Comparison of ENCODE assay signal across 8 cellular contexts in genomic region chr5:146130440-146131045, GRCh38. TPM values are rescaled to one million over a fixed set of nuclear protein-coding genes. Genes with fewer than 3 reads are reported as not detected.
DNase-seq lines count a peak whose midpoint lies in the region; ATAC-seq and TF ChIP-seq lines count a peak whose summit lies in the region.

No MANE protein-coding gene starts in this region.

- H3K9me2 ChIP-seq in SK-N-SH (no peaks in the 10 kb centered on the region), PC-3 (replicated peaks; ENCODE audit: low read length) (no peaks in the 10 kb centered on the region)

- ATAC-seq in SK-N-SH treated with all-trans-retinoic acid at 6 μM for 48 hours (no peak), PC-3 (no peak), GM21717 (IDR thresholded peaks at IDR 0.05; ENCODE audit: unreplicated experiment) (no peak), GM19397 (IDR thresholded peaks at IDR 0.05; ENCODE audit: unreplicated experiment) (no peak)
- no peak for ATAC-seq in stimulated activated naive CD8-positive, alpha-beta T cell treated with anti-CD3 and anti-CD28 coated beads, Interleukin-15, Interleukin-2, amounts not matched to agents 100 U/mL and 50 U/mL, for 24 hours

- TF ChIP-seq CTCF in SK-N-SH (IDR thresholded peaks at IDR 0.05), result peak; percentile 84
- TF ChIP-seq CTCF in PC-3 (conservative IDR thresholded peaks at IDR 0.05; ENCODE audit: low read depth, low read length), result peak; percentile 91
- TF ChIP-seq CTCF in foreskin fibroblast (IDR thresholded peaks at IDR 0.05; ENCODE audit: low read depth, low read length), result peak; percentile 36

- H3K9me3 ChIP-seq in SK-N-SH, result no peaks in the 10 kb centered on the region
- H3K9me3 ChIP-seq in PC-3 (ENCODE audit: low read length), result no peaks in the 10 kb centered on the region

- peak; percentile 67 for TF ChIP-seq RAD21 in SK-N-SH (IDR thresholded peaks at IDR 0.05; ENCODE audit: low read length)

- H4K20me1 ChIP-seq in SK-N-SH (ENCODE audit: insufficient read depth) (no peaks in the 10 kb centered on the region), PC-3 (ENCODE audit: low read length) (no peaks in the 10 kb centered on the region)

- CTCF ChIA-PET in SK-N-SH (lab: Yijun Ruan, JAX) (interaction anchor here (0.6 to 2.9 kb wide), 30 partner anchors 10 to 298 kb away, joined by 3 to 33 read pairs (median 4); no protein-coding TSS in a partner anchor), PC-3 (lab: Charles Lee) (interaction anchor here (0.5 to 1.0 kb wide), 6 partner anchors 15 to 1927 kb away, joined by 3 to 10 read pairs (median 3); no protein-coding TSS in a partner anchor)

- WGBS in SK-N-SH (ENCODE audit: low lambda C conversion rate), result 65% methylated on average over 3 of the region's 3 CpGs

- no peak overlapping the region for H3K9ac ChIP-seq in SK-N-SH
- no peak overlapping the region for H3K9ac ChIP-seq in PC-3 (ENCODE audit: low read length)

- intact Hi-C loops in PC-3 (cut with micrococcal nuclease), result no loop called here

- no peak for DNase-seq in SK-N-SH
- DNase-seq in PC-3, result peak; percentile 56
- DNase-seq in foreskin fibroblast, result peak; percentile 4 to 32
- peak; percentile 86 for DNase-seq in superior temporal gyrus (ENCODE audit: extremely low spot score)
- DNase-seq in stimulated activated naive CD8-positive, alpha-beta T cell treated with anti-CD3 and anti-CD28 coated beads, Interleukin-15, Interleukin-2, amounts not matched to agents 100 U/mL and 50 U/mL, for 24 hours, result no peak

- BruUV-seq in PC-3 (replicated peaks; lab: Mats Ljungman, UMichigan), result no TSS peak

- H3K4me3 ChIP-seq in SK-N-SH (ENCODE audit: low read depth in 2 of 2, low read length in 1 of 2) (no peak overlapping the region), PC-3 (ENCODE audit: low read length) (no peak overlapping the region), foreskin fibroblast (ENCODE audit: low read depth in 1 of 2, low read length in 2 of 2) (no peak overlapping the region)

- H2AFZ ChIP-seq in SK-N-SH (ENCODE audit: low read depth) (no peak overlapping the region), PC-3 (ENCODE audit: low read length) (no peak overlapping the region)

- H3K4me2 ChIP-seq in SK-N-SH (no peak overlapping the region), PC-3 (ENCODE audit: low read length) (no peak overlapping the region)

- H3K4me1 ChIP-seq in SK-N-SH (ENCODE audit: control insufficient read depth in 1 of 2, insufficient read depth in 2 of 2, low read depth in 1 of 2, low read length in 1 of 2), result no peaks in the 10 kb centered on the region
- H3K4me1 ChIP-seq in PC-3 (ENCODE audit: insufficient read depth, low read length), result no peaks in the 10 kb centered on the region

- no peaks in the 10 kb centered on the region for H3K79me2 ChIP-seq in SK-N-SH (ENCODE audit: insufficient read depth)
- H3K79me2 ChIP-seq in PC-3 (ENCODE audit: low read length), result no peaks in the 10 kb centered on the region

- H3K27ac ChIP-seq in SK-N-SH (ENCODE audit: low read depth in 2 of 2, low read length in 1 of 2) (no peak overlapping the region), PC-3 (ENCODE audit: low read length) (no peak overlapping the region)

- no peak for TF ChIP-seq EP300 in SK-N-SH (IDR thresholded peaks at IDR 0.05; ENCODE audit: borderline replicate concordance in 1 of 2, low read depth in 1 of 2, low read length in 1 of 2)

- H3K27me3 ChIP-seq in SK-N-SH (ENCODE audit: insufficient read depth) (no peaks in the 10 kb centered on the region), PC-3 (ENCODE audit: low read length) (no peaks in the 10 kb centered on the region)

- peaks cover 13% of the 10 kb centered on the region for H3F3A ChIP-seq in SK-N-SH (replicated peaks; ENCODE audit: insufficient read depth)
- H3F3A ChIP-seq in PC-3 (ENCODE audit: low read length, unreplicated experiment), result no peaks in the 10 kb centered on the region

- peaks cover 81 to 84% of the 10 kb centered on the region in 2 experiments for H3K36me3 ChIP-seq in SK-N-SH (replicated peaks in 1 of 2; ENCODE audit: control insufficient read depth in 1 of 2, insufficient read depth in 2 of 2, low read length in 1 of 2)
- peaks cover 76% of the 10 kb centered on the region for H3K36me3 ChIP-seq in PC-3 (ENCODE audit: low read depth, low read length)

- POLR2A ChIA-PET in SK-N-SH (lab: Yijun Ruan, JAX) (no interaction called here), PC-3 (lab: Charles Lee; ENCODE audit: unreplicated experiment) (no interaction called here)

TF ChIP-seq in SK-N-SH, 30 proteins besides CTCF, POLR2A, EP300 and RAD21:
- TF ChIP-seq POLR2AphosphoS5 (IDR thresholded peaks at IDR 0.05; ENCODE audit: low read depth, low read length), result no peak
- TF ChIP-seq SMC3 (IDR thresholded peaks at IDR 0.05; ENCODE audit: low read depth, low read length), result peak; percentile 41

TF ChIP-seq in SK-N-SH treated with all-trans-retinoic acid at 6 μM for 48 hours, 23 proteins besides CTCF, POLR2A, EP300 and RAD21:
- TF ChIP-seq TSHZ2 (CRISPR knock-in tag; IDR thresholded peaks at IDR 0.05) (no peak), ZC3H10 (CRISPR knock-in tag; IDR thresholded peaks at IDR 0.05) (no peak), ZFP30 (CRISPR knock-in tag; IDR thresholded peaks at IDR 0.05) (no peak), ZFP3 (CRISPR knock-in tag; IDR thresholded peaks at IDR 0.05) (no peak), PATZ1 (CRISPR knock-in tag; IDR thresholded peaks at IDR 0.05; ENCODE audit: borderline replicate concordance) (no peak), ARNTL (CRISPR knock-in tag; IDR thresholded peaks at IDR 0.05; ENCODE audit: borderline replicate concordance, low read depth) (no peak)

RNA-seq across cellular contexts. Expression of gene PLAC8L1, which starts 25.2 kb away (rescaled TPM):
- 0.21 and 0.55 TPM in 2 replicates for polyA plus RNA-seq in SK-N-SH (2012; rRNA removed)
- polyA plus RNA-seq in SK-N-SH (2012; cell fraction: cytosol; rRNA removed), result 0.14 and 0.21 TPM in 2 replicates
- polyA plus RNA-seq in SK-N-SH (2012; cell fraction: nucleus; rRNA removed), result 4.9 and 15.0 TPM in 2 replicates
- 0.95 TPM in 1 of 2 replicates, not detected in the other for total RNA-seq in PC-3 (2014; rRNA removed)

RNA-seq across cellular contexts. Expression of gene LARS1, which starts 51.9 kb away (rescaled TPM):
- polyA plus RNA-seq in SK-N-SH (2012; rRNA removed), result 16.8 and 19.9 TPM in 2 replicates
- 25.5 and 36.7 TPM in 2 replicates for polyA plus RNA-seq in SK-N-SH (2012; cell fraction: cytosol; rRNA removed)
- 42.5 and 69.3 TPM in 2 replicates for polyA plus RNA-seq in SK-N-SH (2012; cell fraction: nucleus; rRNA removed)
- total RNA-seq in PC-3 (2014; rRNA removed), result 92.0 and 102 TPM in 2 replicates

Comparison
In these comparisons a context has a peak if more than half of its experiments do, and no peak if none do; other contexts are left out.
1. DNase-seq: peak in PC-3 (single experiment), foreskin fibroblast (2 of 2) and superior temporal gyrus (single experiment); none in SK-N-SH (single experiment) and stimulated activated naive CD8-positive, alpha-beta T cell treated with anti-CD3 and anti-CD28 coated beads, Interleukin-15, Interleukin-2, amounts not matched to agents 100 U/mL and 50 U/mL, for 24 hours (single experiment).
2. CTCF ChIP-seq: peak in every context shown above with its lines; median percentile 91 in PC-3; 84 in SK-N-SH; 36 in foreskin fibroblast.